6 cellular contexts compared by ENCODE assay signal in the genomic region with DNA sequence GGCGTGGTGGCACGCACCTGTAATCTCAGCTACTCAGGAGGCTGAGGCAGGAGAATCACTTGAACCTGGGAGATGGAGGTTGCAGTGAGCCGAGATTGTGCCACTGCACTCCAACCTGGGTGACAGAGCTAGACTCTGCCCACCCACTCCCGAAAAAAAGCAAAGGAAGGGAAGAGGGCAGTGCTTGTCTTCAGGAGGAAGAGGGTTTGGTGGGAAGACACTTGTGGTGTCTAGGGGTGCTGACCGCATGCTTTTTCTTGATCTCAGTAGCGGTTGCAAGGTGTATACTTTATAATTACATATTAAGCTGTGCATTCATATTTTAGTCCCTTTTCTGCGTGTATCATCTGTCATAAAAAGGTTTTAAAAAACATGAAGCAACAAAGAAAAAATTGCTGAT. TPM values are rescaled to one million over a fixed set of nuclear protein-coding genes. Genes with fewer than 3 reads are reported as not detected.
"Had no signal": no experiment of that assay in that cellular context is flagged by ENCODE, and none has a peak within 500 bp of the region (broad histone marks: within the 10 kb centered on the region; RNA-seq: fewer than 3 reads in every experiment).

No MANE protein-coding gene starts in this region.

RNA-seq across cellular contexts. Expression of a gene that starts 48.9 kb away (rescaled TPM):
- total RNA-seq: activated CD4-positive, alpha-beta memory T cell treated with anti-CD3 and anti-CD28 coated beads, Interleukin-2, amount 10 ng/mL, durations not matched to agents 7 days and 5 days; dermis microvascular lymphatic vessel endothelial cell; esophagus mucosa; frontal cortex; T-helper 1 cell treated with Interleukin-12 subunit alpha and Interleukin-12 subunit beta and Interleukin-4 antibody, amounts not matched to agents 30 ng/mL and 1 ng/mL, for 36 hours; T-helper 2 cell treated with Interferon-gamma antibody and Interleukin-4, amounts not matched to agents 100 ng/mL and 5 ng/mL, for 36 hours had no signal
